Comparison of ENCODE assay signal across 29 cellular contexts in genomic region chrX:64265265-64265664, GRCh38. TPM values are rescaled to one million over a fixed set of nuclear protein-coding genes. Genes with fewer than 3 reads are reported as not detected.
"Had no signal": no experiment of that assay in that cellular context is flagged by ENCODE, and none has a peak within 500 bp of the region (broad histone marks: within the 10 kb centered on the region; RNA-seq: fewer than 3 reads in every experiment).

No MANE protein-coding gene starts in this region.

- H3K4me1 Mint-ChIP-seq: activated naive CD8-positive, alpha-beta T cell treated with anti-CD3 and anti-CD28 coated beads, Interleukin-2, amount 10 ng/mL, durations not matched to agents 7 days and 5 days; central memory CD8-positive, alpha-beta T cell; T-helper 17 cell; WTC11 had no signal

- DNase-seq: activated CD4-positive, alpha-beta T cell treated with anti-CD3 and anti-CD28 coated beads for 48 hours; activated CD4-positive, alpha-beta T cell treated with anti-CD3 and anti-CD28 coated beads, Interleukin-2, amount 50 U/mL, for 4 hours; activated CD4-positive, CD25-positive, alpha-beta regulatory T cell treated with anti-CD3 and anti-CD28 coated beads, Interleukin-2, amount 50 U/mL, for 72 hours; activated CD8-positive, alpha-beta memory T cell treated with anti-CD3 and anti-CD28 coated beads, Interleukin-2, amount 50 U/mL, for 48 hours; activated CD8-positive, alpha-beta T cell treated with anti-CD3 and anti-CD28 coated beads, Interleukin-2, amount 10 ng/mL, durations not matched to agents 7 days and 5 days; activated naive CD4-positive, alpha-beta T cell treated with anti-CD3 and anti-CD28 coated beads, Interleukin-2, amount 50 U/mL, for 16 hours; activated naive CD8-positive, alpha-beta T cell treated with anti-CD3 and anti-CD28 coated beads, Interleukin-2, amount 10 ng/mL, durations not matched to agents 7 days and 5 days; activated T-cell treated with anti-CD3 and anti-CD28 coated beads, Interleukin-2, amount 50 U/mL, for 1 hour; adrenal gland; anterior cingulate cortex; Kasumi-1; KBM-7; NCI-H146; NCI-H187 treated with DMSO at 0.1 percent for 48 hours; NCI-H2171; NCI-H2227 treated with DMSO at 0.1 percent for 48 hours; NCI-H446 treated with DMSO at 0.1 percent for 48 hours; NCI-H524 treated with DMSO at 0.1 percent for 48 hours; NCI-H82; NK-92 treated with Interleukin-12 subunit alpha and Interleukin-12 subunit beta, amount 100 ng/mL, for 24 hours; Peyer's patch; SHP77; T-helper 17 cell; T-helper 9 cell had no signal

- H3K4me3 Mint-ChIP-seq: activated CD8-positive, alpha-beta T cell treated with anti-CD3 and anti-CD28 coated beads, Interleukin-2, amount 10 ng/mL, durations not matched to agents 7 days and 5 days; activated naive CD8-positive, alpha-beta T cell treated with anti-CD3 and anti-CD28 coated beads, Interleukin-2, amount 10 ng/mL, durations not matched to agents 7 days and 5 days; central memory CD8-positive, alpha-beta T cell; T-helper 17 cell; WTC11 had no signal

- FAIRE-seq: bronchial epithelial cell had no signal

- H3K27ac Mint-ChIP-seq: activated CD8-positive, alpha-beta T cell treated with anti-CD3 and anti-CD28 coated beads, Interleukin-2, amount 10 ng/mL, durations not matched to agents 7 days and 5 days; activated naive CD8-positive, alpha-beta T cell treated with anti-CD3 and anti-CD28 coated beads, Interleukin-2, amount 10 ng/mL, durations not matched to agents 7 days and 5 days; T-helper 17 cell; WTC11 had no signal

- H3K4me1 ChIP-seq: adrenal gland, Peyer's patch, SJSA1 had no signal

- H3K9me3 Mint-ChIP-seq: activated naive CD8-positive, alpha-beta T cell treated with anti-CD3 and anti-CD28 coated beads, Interleukin-2, amount 10 ng/mL, durations not matched to agents 7 days and 5 days; central memory CD8-positive, alpha-beta T cell; WTC11 had no signal

- H3K27ac ChIP-seq: adrenal gland, Peyer's patch, RWPE1, SJSA1 had no signal

- H3K9me3 ChIP-seq: adrenal gland, Peyer's patch, SJSA1 had no signal

- H3K4me3 ChIP-seq: adrenal gland, Peyer's patch, SJSA1 had no signal

- H3K27me3 Mint-ChIP-seq: activated naive CD8-positive, alpha-beta T cell treated with anti-CD3 and anti-CD28 coated beads, Interleukin-2, amount 10 ng/mL, durations not matched to agents 7 days and 5 days; central memory CD8-positive, alpha-beta T cell; T-helper 17 cell had no signal

- H3K36me3 ChIP-seq: adrenal gland, Peyer's patch, SJSA1 had no signal

- H3K27me3 ChIP-seq: adrenal gland, Peyer's patch, SJSA1 had no signal

- H3K36me3 Mint-ChIP-seq: WTC11 had no signal

RNA-seq across cellular contexts. Expression of gene ASB12, which starts 34.9 kb away (rescaled TPM):
- total RNA-seq: activated CD8-positive, alpha-beta T cell treated with anti-CD3 and anti-CD28 coated beads, Interleukin-2, amount 10 ng/mL, durations not matched to agents 7 days and 5 days; bronchial epithelial cell; Peyer's patch; SJSA1 had no signal
